Comparison of ENCODE assay signal across 1 cellular context in the genomic region with DNA sequence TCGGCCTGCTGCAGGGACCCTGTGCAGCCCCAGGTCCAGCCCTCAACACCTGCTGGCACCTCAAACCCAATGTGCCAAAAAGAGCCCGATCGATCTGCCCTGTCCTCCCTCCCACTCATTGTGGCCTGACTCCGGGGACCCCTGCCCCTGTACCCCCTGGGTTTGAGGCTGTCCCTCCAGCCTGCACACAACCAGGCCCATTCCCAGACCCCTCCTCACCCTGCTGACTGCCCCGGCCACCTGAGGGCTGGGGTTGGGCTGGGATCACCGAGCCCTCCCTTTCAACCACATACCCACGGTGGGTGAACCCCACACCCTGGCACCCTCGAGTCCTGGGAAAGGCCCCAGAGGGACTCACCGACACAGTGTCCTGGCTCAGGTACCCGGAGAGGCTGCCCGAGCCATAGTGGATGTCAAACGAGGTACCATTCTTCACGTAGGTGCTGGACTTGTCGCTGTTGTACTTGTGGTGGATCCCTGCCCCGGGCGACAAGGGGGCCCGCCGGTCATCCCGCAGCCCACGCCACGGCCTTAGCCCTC.
TF ChIP-seq lines count a peak whose summit lies in the region.

No MANE protein-coding gene starts in this region.

TF ChIP-seq in HepG2, 621 proteins besides CTCF, POLR2A, EP300 and RAD21:
- TF ChIP-seq NFYC (CRISPR knock-in tag; IDR thresholded peaks at IDR 0.05) (no peak), SMAD1 (CRISPR knock-in tag; IDR thresholded peaks at IDR 0.05; ENCODE audit: borderline replicate concordance, low read depth) (no peak), AGO2 (optimal IDR thresholded peaks at IDR 0.05; ENCODE audit: low read depth, low read length) (peak; percentile 15), RBFOX2 (IDR thresholded peaks at IDR 0.05; ENCODE audit: low read depth, low read length) (peak; percentile 36; the same call in 1 of the 2 replicates), CBX5 (CRISPR knock-in tag; IDR thresholded peaks at IDR 0.05; ENCODE audit: borderline replicate concordance) (no peak), NFE2L1 (CRISPR knock-in tag; IDR thresholded peaks at IDR 0.05; ENCODE audit: borderline replicate concordance) (no peak)
